1 cellular context compared by ENCODE assay signal in the genomic region with DNA sequence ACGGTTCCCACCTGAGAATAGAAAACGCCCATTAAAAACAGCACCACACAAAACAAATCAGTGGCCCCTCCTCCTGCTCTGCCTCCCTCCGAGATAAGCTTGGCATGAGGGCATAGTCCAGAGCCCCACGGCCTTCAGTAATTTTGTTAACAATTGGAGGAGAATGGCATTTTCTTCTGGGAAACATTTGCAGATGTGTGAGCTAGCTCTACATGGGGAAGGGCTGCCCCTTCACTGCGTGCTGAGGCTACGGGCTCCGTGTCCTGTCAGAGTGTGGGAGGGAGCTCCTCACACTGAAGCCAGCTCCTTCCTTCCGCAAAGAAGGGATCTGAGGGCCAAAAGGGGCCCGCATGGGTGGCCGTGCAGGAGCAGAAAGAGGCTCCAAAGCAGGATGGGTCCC.
TF ChIP-seq lines count a peak whose summit lies in the region.

No MANE protein-coding gene starts in this region.

TF ChIP-seq in WTC11, 78 proteins besides CTCF, POLR2A, EP300 and RAD21 (continued from another document):
- TF ChIP-seq, protein P1, sequence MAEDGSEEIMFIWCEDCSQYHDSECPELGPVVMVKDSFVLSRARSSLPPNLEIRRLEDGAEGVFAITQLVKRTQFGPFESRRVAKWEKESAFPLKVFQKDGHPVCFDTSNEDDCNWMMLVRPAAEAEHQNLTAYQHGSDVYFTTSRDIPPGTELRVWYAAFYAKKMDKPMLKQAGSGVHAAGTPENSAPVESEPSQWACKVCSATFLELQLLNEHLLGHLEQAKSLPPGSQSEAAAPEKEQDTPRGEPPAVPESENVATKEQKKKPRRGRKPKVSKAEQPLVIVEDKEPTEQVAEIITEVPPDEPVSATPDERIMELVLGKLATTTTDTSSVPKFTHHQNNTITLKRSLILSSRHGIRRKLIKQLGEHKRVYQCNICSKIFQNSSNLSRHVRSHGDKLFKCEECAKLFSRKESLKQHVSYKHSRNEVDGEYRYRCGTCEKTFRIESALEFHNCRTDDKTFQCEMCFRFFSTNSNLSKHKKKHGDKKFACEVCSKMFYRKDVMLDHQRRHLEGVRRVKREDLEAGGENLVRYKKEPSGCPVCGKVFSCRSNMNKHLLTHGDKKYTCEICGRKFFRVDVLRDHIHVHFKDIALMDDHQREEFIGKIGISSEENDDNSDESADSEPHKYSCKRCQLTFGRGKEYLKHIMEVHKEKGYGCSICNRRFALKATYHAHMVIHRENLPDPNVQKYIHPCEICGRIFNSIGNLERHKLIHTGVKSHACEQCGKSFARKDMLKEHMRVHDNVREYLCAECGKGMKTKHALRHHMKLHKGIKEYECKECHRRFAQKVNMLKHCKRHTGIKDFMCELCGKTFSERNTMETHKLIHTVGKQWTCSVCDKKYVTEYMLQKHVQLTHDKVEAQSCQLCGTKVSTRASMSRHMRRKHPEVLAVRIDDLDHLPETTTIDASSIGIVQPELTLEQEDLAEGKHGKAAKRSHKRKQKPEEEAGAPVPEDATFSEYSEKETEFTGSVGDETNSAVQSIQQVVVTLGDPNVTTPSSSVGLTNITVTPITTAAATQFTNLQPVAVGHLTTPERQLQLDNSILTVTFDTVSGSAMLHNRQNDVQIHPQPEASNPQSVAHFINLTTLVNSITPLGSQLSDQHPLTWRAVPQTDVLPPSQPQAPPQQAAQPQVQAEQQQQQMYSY (CRISPR knock-in tag; IDR thresholded peaks at IDR 0.05) = no peak
- no peak for TF ChIP-seq ATF1 (CRISPR knock-in tag; IDR thresholded peaks at IDR 0.05)
- TF ChIP-seq, protein P2, sequence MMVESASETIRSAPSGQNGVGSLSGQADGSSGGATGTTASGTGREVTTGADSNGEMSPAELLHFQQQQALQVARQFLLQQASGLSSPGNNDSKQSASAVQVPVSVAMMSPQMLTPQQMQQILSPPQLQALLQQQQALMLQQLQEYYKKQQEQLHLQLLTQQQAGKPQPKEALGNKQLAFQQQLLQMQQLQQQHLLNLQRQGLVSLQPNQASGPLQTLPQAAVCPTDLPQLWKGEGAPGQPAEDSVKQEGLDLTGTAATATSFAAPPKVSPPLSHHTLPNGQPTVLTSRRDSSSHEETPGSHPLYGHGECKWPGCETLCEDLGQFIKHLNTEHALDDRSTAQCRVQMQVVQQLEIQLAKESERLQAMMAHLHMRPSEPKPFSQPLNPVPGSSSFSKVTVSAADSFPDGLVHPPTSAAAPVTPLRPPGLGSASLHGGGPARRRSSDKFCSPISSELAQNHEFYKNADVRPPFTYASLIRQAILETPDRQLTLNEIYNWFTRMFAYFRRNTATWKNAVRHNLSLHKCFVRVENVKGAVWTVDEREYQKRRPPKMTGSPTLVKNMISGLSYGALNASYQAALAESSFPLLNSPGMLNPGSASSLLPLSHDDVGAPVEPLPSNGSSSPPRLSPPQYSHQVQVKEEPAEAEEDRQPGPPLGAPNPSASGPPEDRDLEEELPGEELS (CRISPR knock-in tag; IDR thresholded peaks at IDR 0.05) = no peak
- no peak for TF ChIP-seq GABPB1 (CRISPR knock-in tag; IDR thresholded peaks at IDR 0.05)
- TF ChIP-seq, protein P3, sequence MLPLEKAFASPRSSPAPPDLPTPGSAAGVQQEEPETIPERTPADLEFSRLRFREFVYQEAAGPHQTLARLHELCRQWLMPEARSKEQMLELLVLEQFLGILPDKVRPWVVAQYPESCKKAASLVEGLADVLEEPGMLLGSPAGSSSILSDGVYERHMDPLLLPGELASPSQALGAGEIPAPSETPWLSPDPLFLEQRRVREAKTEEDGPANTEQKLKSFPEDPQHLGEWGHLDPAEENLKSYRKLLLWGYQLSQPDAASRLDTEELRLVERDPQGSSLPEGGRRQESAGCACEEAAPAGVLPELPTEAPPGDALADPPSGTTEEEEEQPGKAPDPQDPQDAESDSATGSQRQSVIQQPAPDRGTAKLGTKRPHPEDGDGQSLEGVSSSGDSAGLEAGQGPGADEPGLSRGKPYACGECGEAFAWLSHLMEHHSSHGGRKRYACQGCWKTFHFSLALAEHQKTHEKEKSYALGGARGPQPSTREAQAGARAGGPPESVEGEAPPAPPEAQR (CRISPR knock-in tag; IDR thresholded peaks at IDR 0.05) = no peak
- no peak for TF ChIP-seq AR (CRISPR knock-in tag; IDR thresholded peaks at IDR 0.05)
- no peak for TF ChIP-seq IRF2 (CRISPR knock-in tag; IDR thresholded peaks at IDR 0.05; ENCODE audit: borderline replicate concordance, low read depth)
- TF ChIP-seq NR1H2 (CRISPR knock-in tag; IDR thresholded peaks at IDR 0.05) = no peak
- no peak for TF ChIP-seq USF2 (CRISPR knock-in tag; IDR thresholded peaks at IDR 0.05)
- TF ChIP-seq NFATC4 (CRISPR knock-in tag; IDR thresholded peaks at IDR 0.05) = no peak
- TF ChIP-seq JAZF1 (CRISPR knock-in tag; IDR thresholded peaks at IDR 0.05) = no peak
- no peak for TF ChIP-seq CREB1 (CRISPR knock-in tag; IDR thresholded peaks at IDR 0.05)
- no peak for TF ChIP-seq NFYB (CRISPR knock-in tag; conservative IDR thresholded peaks at IDR 0.05; ENCODE audit: low read depth)
- TF ChIP-seq, protein P4, sequence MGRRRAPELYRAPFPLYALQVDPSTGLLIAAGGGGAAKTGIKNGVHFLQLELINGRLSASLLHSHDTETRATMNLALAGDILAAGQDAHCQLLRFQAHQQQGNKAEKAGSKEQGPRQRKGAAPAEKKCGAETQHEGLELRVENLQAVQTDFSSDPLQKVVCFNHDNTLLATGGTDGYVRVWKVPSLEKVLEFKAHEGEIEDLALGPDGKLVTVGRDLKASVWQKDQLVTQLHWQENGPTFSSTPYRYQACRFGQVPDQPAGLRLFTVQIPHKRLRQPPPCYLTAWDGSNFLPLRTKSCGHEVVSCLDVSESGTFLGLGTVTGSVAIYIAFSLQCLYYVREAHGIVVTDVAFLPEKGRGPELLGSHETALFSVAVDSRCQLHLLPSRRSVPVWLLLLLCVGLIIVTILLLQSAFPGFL (CRISPR knock-in tag; IDR thresholded peaks at IDR 0.05; ENCODE audit: borderline replicate concordance) = no peak
- TF ChIP-seq SP1 (CRISPR knock-in tag; conservative IDR thresholded peaks at IDR 0.05) = no peak
- TF ChIP-seq, protein P5, sequence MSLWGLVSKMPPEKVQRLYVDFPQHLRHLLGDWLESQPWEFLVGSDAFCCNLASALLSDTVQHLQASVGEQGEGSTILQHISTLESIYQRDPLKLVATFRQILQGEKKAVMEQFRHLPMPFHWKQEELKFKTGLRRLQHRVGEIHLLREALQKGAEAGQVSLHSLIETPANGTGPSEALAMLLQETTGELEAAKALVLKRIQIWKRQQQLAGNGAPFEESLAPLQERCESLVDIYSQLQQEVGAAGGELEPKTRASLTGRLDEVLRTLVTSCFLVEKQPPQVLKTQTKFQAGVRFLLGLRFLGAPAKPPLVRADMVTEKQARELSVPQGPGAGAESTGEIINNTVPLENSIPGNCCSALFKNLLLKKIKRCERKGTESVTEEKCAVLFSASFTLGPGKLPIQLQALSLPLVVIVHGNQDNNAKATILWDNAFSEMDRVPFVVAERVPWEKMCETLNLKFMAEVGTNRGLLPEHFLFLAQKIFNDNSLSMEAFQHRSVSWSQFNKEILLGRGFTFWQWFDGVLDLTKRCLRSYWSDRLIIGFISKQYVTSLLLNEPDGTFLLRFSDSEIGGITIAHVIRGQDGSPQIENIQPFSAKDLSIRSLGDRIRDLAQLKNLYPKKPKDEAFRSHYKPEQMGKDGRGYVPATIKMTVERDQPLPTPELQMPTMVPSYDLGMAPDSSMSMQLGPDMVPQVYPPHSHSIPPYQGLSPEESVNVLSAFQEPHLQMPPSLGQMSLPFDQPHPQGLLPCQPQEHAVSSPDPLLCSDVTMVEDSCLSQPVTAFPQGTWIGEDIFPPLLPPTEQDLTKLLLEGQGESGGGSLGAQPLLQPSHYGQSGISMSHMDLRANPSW (CRISPR knock-in tag; conservative IDR thresholded peaks at IDR 0.05; ENCODE audit: low read depth) = no peak
